21 cellular contexts compared by ENCODE assay signal in genomic region chr2:11336189-11336588, GRCh38. TPM values are rescaled to one million over a fixed set of nuclear protein-coding genes. Genes with fewer than 3 reads are reported as not detected.
DNase-seq lines count a peak whose midpoint lies in the region; ATAC-seq, FAIRE-seq and TF ChIP-seq lines count a peak whose summit lies in the region.
"Had no signal": no experiment of that assay in that cellular context is flagged by ENCODE, and none has a peak within 500 bp of the region (broad histone marks: within the 10 kb centered on the region; RNA-seq: fewer than 3 reads in every experiment).

No MANE protein-coding gene starts in this region.

- in situ Hi-C loops in HepG2 (cut with HindIII; ENCODE audit: extremely low pct_ligation_motif_present, low pct_unique_long_range_greater_than_20kb), result loop anchor here (5.0 kb wide), 1 partner anchor 36 kb away; no protein-coding TSS in a partner anchor
- in situ Hi-C loops in K562 (cut with MboI), result no loop called here

- ATAC-seq in HepG2, result peak; percentile 21; the same call in 1 of the 3 replicates
- no peak for ATAC-seq in right lobe of liver
- ATAC-seq in K562, result no peak
- ATAC-seq in GM19455 (IDR thresholded peaks at IDR 0.05; ENCODE audit: unreplicated experiment), result no peak
- no peak for ATAC-seq in GM21526 (IDR thresholded peaks at IDR 0.05; ENCODE audit: low FRiP score, unreplicated experiment)
- ATAC-seq: A549; CD8-positive, alpha-beta T cell; GM12878 had no signal

- no peaks in the 10 kb centered on the region for H3K27me3 ChIP-seq in HepG2 (ENCODE audit: control insufficient read depth in 1 of 2, insufficient read depth in 2 of 2, low read length in 2 of 2)
- H3K27me3 ChIP-seq in right lobe of liver, result no peaks in the 10 kb centered on the region
- H3K27me3 ChIP-seq in K562 (ENCODE audit: control insufficient read depth in 2 of 2, insufficient read depth in 2 of 2, low read length in 2 of 2), result no peaks in the 10 kb centered on the region
- H3K27me3 ChIP-seq in tibial artery, result no peaks in the 10 kb centered on the region
- H3K27me3 ChIP-seq: BLaER1 treated with 17β-estradiol and CSF1 and Interleukin-3, amounts not matched to agents 10 nM and 100 nM had no signal

- no peak overlapping the region for H2AFZ ChIP-seq in HepG2 (ENCODE audit: low read length)
- no peak overlapping the region for H2AFZ ChIP-seq in K562 (ENCODE audit: low read depth, low read length)

- no peak for DNase-seq in HepG2 (ENCODE audit: low spot score)
- no peak for DNase-seq in right lobe of liver
- DNase-seq in K562 (ENCODE audit: extremely low read depth in 1 of 4, low spot score in 3 of 4), result no peak
- no peak for DNase-seq in tibial artery
- DNase-seq: AML-193; Caco-2; Calu3; CD4-positive, alpha-beta T cell; CD8-positive, alpha-beta T cell; DMS79 treated with DMSO at 0.1 percent for 48 hours; GF-D8 had no signal

- no peaks in the 10 kb centered on the region for H3K9me3 ChIP-seq in HepG2 (ENCODE audit: low read length)
- H3K9me3 ChIP-seq in right lobe of liver, result no peaks in the 10 kb centered on the region
- no peaks in the 10 kb centered on the region for H3K9me3 ChIP-seq in K562 (replicated peaks; ENCODE audit: control insufficient read depth, insufficient read depth, low read depth, low read length)
- no peaks in the 10 kb centered on the region for H3K9me3 ChIP-seq in tibial artery
- H3K9me3 ChIP-seq: Caco-2 had no signal

- POLR2A ChIA-PET in HepG2 (lab: Yijun Ruan, JAX), result interaction anchor here (1.4 to 4.5 kb wide), 3 partner anchors 8 to 29 kb away, joined by 3 to 28 read pairs (median 4); partner anchors contain the start of gene ROCK2
- POLR2A ChIA-PET in K562 (lab: Yijun Ruan, JAX), result interaction anchor here (0.6 to 0.7 kb wide), 2 partner anchors 27 to 215 kb away, joined by 3 read pairs; no protein-coding TSS in a partner anchor

- H3K36me3 ChIP-seq in HepG2 (replicated peaks in 1 of 2; ENCODE audit: control insufficient read depth in 1 of 2, insufficient read depth in 2 of 2, low read length in 2 of 2) (peaks cover 0 to 2% of the 10 kb centered on the region in 2 experiments; a peak in 3 of 5 replicates), right lobe of liver (no peaks in the 10 kb centered on the region), K562 (ENCODE audit: control insufficient read depth, insufficient read depth, low read length) (0 out of 3 replicates have a peak, but pooled peaks cover under 1% of the 10 kb centered on the region), tibial artery (no peaks in the 10 kb centered on the region)

- H4K20me1 ChIP-seq in HepG2 (ENCODE audit: insufficient read depth, low read length), result peaks cover 100% of the 10 kb centered on the region
- peaks cover 6% of the 10 kb centered on the region; the same call in 1 of the 2 replicates for H4K20me1 ChIP-seq in K562 (replicated peaks; ENCODE audit: control insufficient read depth, insufficient read depth, low read length)

- WGBS in HepG2 (ENCODE audit: low lambda C conversion rate), result 100% methylated on average over 1 of the region's 1 CpG
- WGBS in right lobe of liver (ENCODE audit: insufficient coverage, low coverage, low lambda C conversion rate, missing lambda C conversion rate), result 100% methylated on average over 1 of the region's 1 CpG
- WGBS in K562 (ENCODE audit: insufficient coverage, low coverage, missing lambda C conversion rate), result no CpG with 5 or more reads among the region's 1 CpG

- no peak for TF ChIP-seq EP300 in HepG2 (IDR thresholded peaks at IDR 0.05; ENCODE audit: low read depth in 2 of 2, low read length in 2 of 2)
- no peak for TF ChIP-seq EP300 in HepG2 (CRISPR knock-in tag; IDR thresholded peaks at IDR 0.05; ENCODE audit: borderline replicate concordance)
- TF ChIP-seq EP300 in K562 (IDR thresholded peaks at IDR 0.05; ENCODE audit: low read length), result no peak

- H3K79me2 ChIP-seq in HepG2 (ENCODE audit: insufficient read depth, low read length), result peaks cover 100% of the 10 kb centered on the region
- peaks cover 96% of the 10 kb centered on the region for H3K79me2 ChIP-seq in K562 (ENCODE audit: control insufficient read depth, insufficient read depth, low read length)

- H3K4me3 ChIP-seq in HepG2 (replicated peaks in 1 of 3; ENCODE audit: insufficient read depth in 1 of 3, low read depth in 2 of 3, low read length in 3 of 3) (no peak overlapping the region), right lobe of liver (no peak overlapping the region), K562 (no peak overlapping the region), tibial artery (no peak overlapping the region)
- H3K4me3 ChIP-seq: A549; BLaER1 treated with 17β-estradiol and CSF1 and Interleukin-3, amounts not matched to agents 10 nM and 100 nM; GM12878 had no signal

- TF ChIP-seq RAD21 in HepG2 (CRISPR knock-in tag; IDR thresholded peaks at IDR 0.05) (no peak), K562 (CRISPR knock-in tag; conservative IDR thresholded peaks at IDR 0.05 in 1 of 2, IDR thresholded peaks at IDR 0.05 in 1 of 2) (no peak)

- 0 out of 4 replicates have a peak, but pooled peaks of 1 of the 2 experiments have one; percentile 14 for TF ChIP-seq POLR2A in HepG2 (IDR thresholded peaks at IDR 0.05; ENCODE audit: insufficient read depth in 1 of 2, low read depth in 2 of 2, low read length in 2 of 2)
- TF ChIP-seq POLR2A in right lobe of liver (IDR thresholded peaks at IDR 0.05), result no peak
- no peak for TF ChIP-seq POLR2A in K562 (conservative IDR thresholded peaks at IDR 0.05)

- no peak for TF ChIP-seq CTCF in HepG2 (CRISPR knock-in tag; IDR thresholded peaks at IDR 0.05)
- no peak for TF ChIP-seq CTCF in right lobe of liver (IDR thresholded peaks at IDR 0.05)
- TF ChIP-seq CTCF in K562 (IDR thresholded peaks at IDR 0.05 in 2 of 3, conservative IDR thresholded peaks at IDR 0.05 in 1 of 3; ENCODE audit: insufficient read depth in 2 of 3, low read depth in 1 of 3, low read length in 3 of 3), result no peak
- TF ChIP-seq CTCF in tibial artery (IDR thresholded peaks at IDR 0.05), result no peak

- H3K27ac ChIP-seq in HepG2 (ENCODE audit: extremely low read length, insufficient read depth, low read length) (no peak overlapping the region), right lobe of liver (no peak overlapping the region), K562 (ENCODE audit: extremely low read depth, low read depth, low read length) (no peak overlapping the region), tibial artery (peak overlapping the region; percentile 1 to 2)
- H3K27ac ChIP-seq: 22Rv1; A549; BLaER1 treated with 17β-estradiol and CSF1 and Interleukin-3, amounts not matched to agents 10 nM and 100 nM; C4-2B had no signal

- BruUV-seq in HepG2 (replicated peaks; lab: Mats Ljungman, UMichigan) (no TSS peak), K562 (replicated peaks; lab: Mats Ljungman, UMichigan) (no TSS peak)

- H3K9me1 ChIP-seq in K562 (ENCODE audit: control insufficient read depth, insufficient read depth, low read length), result no peaks in the 10 kb centered on the region

- peaks cover 87% of the 10 kb centered on the region for H3K4me1 ChIP-seq in HepG2 (ENCODE audit: insufficient read depth, low read length)
- H3K4me1 ChIP-seq in right lobe of liver, result peaks cover 0 to 52% (median 16%) of the 10 kb centered on the region in 4 donors
- peaks cover 0 to 7% of the 10 kb centered on the region in 2 experiments; a peak in 3 of 5 replicates for H3K4me1 ChIP-seq in K562 (replicated peaks in 1 of 2; ENCODE audit: control insufficient read depth in 2 of 2, insufficient read depth in 2 of 2, low read length in 2 of 2)
- peaks cover 0 to 86% (median 17%) of the 10 kb centered on the region in 4 donors for H3K4me1 ChIP-seq in tibial artery

- no peak overlapping the region for H3K9ac ChIP-seq in HepG2 (ENCODE audit: insufficient read depth, low read depth, low read length)
- H3K9ac ChIP-seq in K562 (ENCODE audit: insufficient read depth in 1 of 2, low read depth in 2 of 2, low read length in 2 of 2), result no peak overlapping the region
- H3K9ac ChIP-seq: BLaER1 treated with 17β-estradiol and CSF1 and Interleukin-3, amounts not matched to agents 10 nM and 100 nM had no signal

- CTCF ChIA-PET in HepG2 (lab: Yijun Ruan, JAX; ENCODE audit: low intra/inter-chr PET ratio, low total read pairs) (no interaction called here), K562 (lab: Yijun Ruan, JAX; ENCODE audit: low intra/inter-chr PET ratio) (no interaction called here)

- H3K4me2 ChIP-seq in HepG2 (ENCODE audit: low read depth, low read length) (peak overlapping the region; percentile 21), K562 (ENCODE audit: insufficient read depth, low read length) (no peak overlapping the region)
- H3K4me2 ChIP-seq: BLaER1 treated with 17β-estradiol and CSF1 and Interleukin-3, amounts not matched to agents 10 nM and 100 nM had no signal

- intact Hi-C loops in HepG2 (cut with micrococcal nuclease; ENCODE audit: unreplicated experiment), result no loop called here
- intact Hi-C loops in right lobe of liver (cut with DNase I), result no loop called here
- intact Hi-C loops in K562 (cut with micrococcal nuclease), result no loop called here
- intact Hi-C loops in tibial artery (cut with DNase I; ENCODE audit: low total_unique reads), result loop anchor here (10.0 kb wide), 1 partner anchor 91 kb away; no protein-coding TSS in a partner anchor

- FAIRE-seq in HepG2 (lab: Jason Lieb, UNC), result no peak
- FAIRE-seq in K562 (lab: Jason Lieb, UNC), result peak; percentile 11
- FAIRE-seq: A549, D721Med, GM12878, GM12892, GM18507 had no signal

RNA-seq across cellular contexts. Expression of gene ROCK2, which starts 8.2 kb away (rescaled TPM):
- total RNA-seq in HepG2 (2016; rRNA removed; fragmentation: Illumina TruSeq; extraction: Trizol) (119 and 174 TPM in 2 replicates), right lobe of liver (10 to 100 TPM; 11.6 to 23.9 (median 19.8) TPM), K562 (2014; rRNA removed) (14.3 and 15.0 TPM in 2 replicates), K562 (2014; rRNA removed; fragmentation: Illumina TruSeq; extraction: Trizol) (28.4 and 35.3 TPM in 2 replicates), K562 (2015; rRNA removed; fragmentation: Illumina TruSeq; extraction: Trizol) (28.1 and 30.6 TPM in 2 replicates), K562 (2021) (21.2 and 22.1 TPM in 2 replicates)
- total RNA-seq in HepG2 (2016; cell fraction: cytosol; rRNA removed; fragmentation: Illumina TruSeq; extraction: Trizol; ENCODE audit: low read depth), result 13.0 and 13.5 TPM in 2 replicates
- total RNA-seq in HepG2 (2016; cell fraction: insoluble cytoplasmic fraction; rRNA removed; fragmentation: Illumina TruSeq; extraction: Trizol), result 112 and 164 TPM in 2 replicates
- 35.2 and 39.5 TPM in 2 replicates for total RNA-seq in HepG2 (2016; cell fraction: membrane; rRNA removed; fragmentation: Illumina TruSeq; extraction: Trizol)
- 134 and 149 TPM in 2 replicates for total RNA-seq in HepG2 (2016; cell fraction: nucleus; rRNA removed; fragmentation: Illumina TruSeq; extraction: Trizol)
- polyA plus RNA-seq in HepG2 (2011; rRNA removed) (31.9 and 38.1 TPM in 2 replicates), K562 (2011; rRNA removed) (6.8 and 10.6 TPM in 2 replicates), K562 (2014; fragmentation: Illumina TruSeq; extraction: Trizol) (13.4 and 16.5 TPM in 2 replicates), K562 (2014; fragmentation: Nextera tagmentation; extraction: Ambion mirVana) (1 to 10 TPM; 4.9 to 6.0 TPM), K562 (2014; rRNA removed) (10.6 and 10.7 TPM in 2 replicates)
- polyA plus RNA-seq in HepG2 (2011; cell fraction: cytosol; rRNA removed), result 14.6 and 24.9 TPM in 2 replicates
- 19.3 and 29.4 TPM in 2 replicates for polyA plus RNA-seq in HepG2 (2011; cell fraction: nucleus; rRNA removed)
- polyA plus RNA-seq in HepG2 (2012), result 62.4 and 98.0 TPM in 2 replicates
- 1.6 and 1.8 TPM in 2 replicates for polyA plus RNA-seq in HepG2 (2016; cell fraction: cytosol; fragmentation: Illumina TruSeq; extraction: Trizol; ENCODE audit: low read depth)
- 87.7 and 90.4 TPM in 2 replicates for polyA plus RNA-seq in HepG2 (2016; cell fraction: insoluble cytoplasmic fraction; fragmentation: Illumina TruSeq; extraction: Trizol; ENCODE audit: low read depth)
- 6.9 and 8.4 TPM in 2 replicates for polyA plus RNA-seq in HepG2 (2016; cell fraction: membrane; fragmentation: Illumina TruSeq; extraction: Trizol; ENCODE audit: low read depth)
- polyA plus RNA-seq in HepG2 (2016; cell fraction: nucleus; fragmentation: Illumina TruSeq; extraction: Trizol; ENCODE audit: insufficient read depth, low read depth), result 77.5 and 87.9 TPM in 2 replicates
- 17.3 and 25.8 TPM in 2 replicates for polyA minus RNA-seq in HepG2 (2011; rRNA and poly(A)+ RNA removed; ENCODE audit: low replicate concordance)
- polyA minus RNA-seq in HepG2 (2011; cell fraction: cytosol; rRNA and poly(A)+ RNA removed), result 82.6 and 95.3 TPM in 2 replicates
- 275 and 284 TPM in 2 replicates for polyA minus RNA-seq in HepG2 (2011; cell fraction: nucleus; rRNA and poly(A)+ RNA removed)
- 16.6 and 83.8 TPM in 2 replicates for total RNA-seq in K562 (2011; cell fraction: chromatin; rRNA removed; ENCODE audit: low replicate concordance)
- 4.2 and 6.4 TPM in 2 replicates for total RNA-seq in K562 (2011; cell fraction: nucleolus; rRNA removed)
- total RNA-seq in K562 (2011; cell fraction: nucleoplasm; rRNA removed), result 16.1 and 32.0 TPM in 2 replicates
- 1.6 and 3.5 TPM in 2 replicates for polyA plus RNA-seq in K562 (2011; cell fraction: cytosol; rRNA removed)
- polyA plus RNA-seq in K562 (2011; cell fraction: nucleus; rRNA removed), result 4.2 and 5.4 TPM in 2 replicates
- polyA plus RNA-seq in K562 (2012), result 10.8 and 12.3 TPM in 2 replicates
- 47.6 and 51.9 TPM in 2 replicates for polyA minus RNA-seq in K562 (2011; rRNA and poly(A)+ RNA removed)
- 13.8 and 19.1 TPM in 2 replicates for polyA minus RNA-seq in K562 (2011; cell fraction: cytosol; rRNA and poly(A)+ RNA removed)
- 13.7 and 34.7 TPM in 2 replicates for polyA minus RNA-seq in K562 (2011; cell fraction: nucleus; rRNA and poly(A)+ RNA removed)

Comparison
In these comparisons a context has a peak if more than half of its experiments do, and no peak if none do; other contexts are left out.
1. H3K27ac ChIP-seq: peak in tibial artery (2 of 2); none in HepG2 (single experiment), right lobe of liver (0 of 3) and K562 (single experiment).
2. Of the 241 proteins assayed by ChIP-seq in both HepG2 and K562: peak only in HepG2: POLR2G and RBM22; only in K562: none; in both: none; in neither: 238; mixed calls (peak in some experiments, not most) for 1.